In the genomic region with DNA sequence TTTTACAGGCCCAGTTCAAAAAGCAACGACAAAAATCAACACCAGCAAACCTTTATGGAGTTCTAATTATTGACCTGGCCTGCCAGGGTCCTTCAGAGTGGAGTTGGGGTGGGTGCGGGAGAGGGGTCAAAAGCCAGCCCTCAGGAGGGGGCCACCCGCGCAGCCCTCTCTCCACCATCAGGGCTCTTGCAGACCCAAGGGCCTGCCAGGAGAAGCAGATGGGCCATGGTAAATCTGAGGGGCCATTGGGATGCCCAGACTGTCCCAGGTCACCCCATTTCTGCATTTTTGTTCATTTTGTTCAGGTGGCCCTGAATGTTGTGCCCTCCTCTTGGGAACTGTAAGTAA, we compare ENCODE assay signal across 8 cellular contexts.
DNase-seq lines count a peak whose midpoint lies in the region; ATAC-seq and TF ChIP-seq lines count a peak whose summit lies in the region.

No MANE protein-coding gene starts in this region.

- H3K36me3 Mint-ChIP-seq in nephron (ENCODE audit: low read depth): no peaks in the 10 kb centered on the region

- H3K27me3 ChIP-seq in KMS-11 (ENCODE audit: insufficient read depth, low read depth): no peaks in the 10 kb centered on the region
- H3K27me3 ChIP-seq in colonic mucosa: no peaks in the 10 kb centered on the region

- TF ChIP-seq CTCF in C4-2B (conservative IDR thresholded peaks at IDR 0.05): no peak
- TF ChIP-seq CTCF in KMS-11 (conservative IDR thresholded peaks at IDR 0.05; ENCODE audit: low read depth, low read length): no peak
- TF ChIP-seq CTCF in colonic mucosa (IDR thresholded peaks at IDR 0.05): no peak
- TF ChIP-seq CTCF in nephron (IDR thresholded peaks at IDR 0.05; ENCODE audit: unreplicated experiment in 3 of 3): no peak

- peaks cover 7% of the 10 kb centered on the region for H3K4me1 ChIP-seq in KMS-11 (ENCODE audit: low read depth, poor library complexity, severe bottlenecking)
- H3K4me1 ChIP-seq in colonic mucosa: no peaks in the 10 kb centered on the region

- H4K20me1 ChIP-seq in KMS-11 (ENCODE audit: insufficient read depth): no peaks in the 10 kb centered on the region

- intact Hi-C loops in colonic mucosa (cut with DNase I): no loop called here

- peak overlapping the region; percentile 93; the same call in 1 of the 2 replicates for H2AFZ ChIP-seq in KMS-11 (ENCODE audit: low read depth)

- no peaks in the 10 kb centered on the region for H3K9me3 Mint-ChIP-seq in nephron

- no peaks in the 10 kb centered on the region for H3K9me3 ChIP-seq in colonic mucosa

- no peaks in the 10 kb centered on the region for H3K79me2 ChIP-seq in KMS-11 (ENCODE audit: insufficient read depth, low read depth)

- H3K4me3 ChIP-seq in KMS-11 (IDR thresholded peaks at IDR 0.05; ENCODE audit: insufficient read depth, low read depth, low read length) (no peak overlapping the region), colonic mucosa (peak overlapping the region; percentile 52)

- H3K27me3 Mint-ChIP-seq in nephron (ENCODE audit: low read depth): peaks cover 21% of the 10 kb centered on the region

- no peak for DNase-seq in colonic mucosa
- no peak for DNase-seq in globus pallidus (ENCODE audit: low spot score)

- peak overlapping the region; percentile 86 for H3K4me2 ChIP-seq in KMS-11

- H3K27ac Mint-ChIP-seq in nephron: peak overlapping the region in 2 of 3 experiments; percentile 31 to 53

- H3K4me1 Mint-ChIP-seq in nephron: peaks cover under 1% of the 10 kb centered on the region

- H3K36me3 ChIP-seq in KMS-11 (ENCODE audit: insufficient read depth) (no peaks in the 10 kb centered on the region), colonic mucosa (no peaks in the 10 kb centered on the region)

- no peak for ATAC-seq in GM21423 (IDR thresholded peaks at IDR 0.05; ENCODE audit: unreplicated experiment)
- ATAC-seq in GM21529 (IDR thresholded peaks at IDR 0.05; ENCODE audit: unreplicated experiment): no peak
- ATAC-seq in HG03196 (IDR thresholded peaks at IDR 0.05; ENCODE audit: unreplicated experiment): no peak

- H3K9ac ChIP-seq in KMS-11: peak overlapping the region; percentile 55; the same call in 1 of the 2 replicates
- H3K9ac ChIP-seq in colonic mucosa (ENCODE audit: low read depth in 2 of 2, low read length in 2 of 2): no peak overlapping the region

- peak overlapping the region; percentile 68; the same call in 1 of the 2 replicates for H3K27ac ChIP-seq in C4-2B
- H3K27ac ChIP-seq in KMS-11: no peak overlapping the region
- no peak overlapping the region for H3K27ac ChIP-seq in colonic mucosa

- peak overlapping the region; percentile 79 to 86 (median 81) for H3K4me3 Mint-ChIP-seq in nephron
